ENCODE assay signal across 18 cellular contexts in genomic region chr17:77869041-77869595, GRCh38.
DNase-seq lines count a peak whose midpoint lies in the region; ATAC-seq and TF ChIP-seq lines count a peak whose summit lies in the region.
"Had no signal": no experiment of that assay in that cellular context is flagged by ENCODE, and none has a peak within 500 bp of the region (broad histone marks: within the 10 kb centered on the region; RNA-seq: fewer than 3 reads in every experiment).

No MANE protein-coding gene starts in this region.

- H3K4me1 Mint-ChIP-seq in T-cell (peaks cover 51 to 63% (median 53%) of the 10 kb centered on the region in 3 donors), natural killer cell (peaks cover 65 to 68% of the 10 kb centered on the region in 2 donors)

- H3K36me3 Mint-ChIP-seq in T-cell (no peaks in the 10 kb centered on the region), natural killer cell (no peaks in the 10 kb centered on the region)

- no peak overlapping the region for H3K4me3 ChIP-seq in BLaER1 treated with 17β-estradiol and CSF1 and Interleukin-3, amounts not matched to agents 10 nM and 100 nM
- no peak overlapping the region for H3K4me3 ChIP-seq in body of pancreas
- H3K4me3 ChIP-seq: HAP-1, SK-N-MC, tibial artery had no signal

- peaks cover 0 to 31% (median 16%) of the 10 kb centered on the region in 11 experiments; a peak in 12 of 22 replicates for H4K20me1 ChIP-seq in BLaER1 treated with 17β-estradiol and CSF1 and Interleukin-3, amounts not matched to agents 10 nM and 100 nM

- CTCF ChIA-PET in T-cell (lab: Charles Lee), result no interaction called here

- TF ChIP-seq POLR2A in body of pancreas (IDR thresholded peaks at IDR 0.05), result no peak

- H3K27me3 Mint-ChIP-seq in T-cell, result no peaks in the 10 kb centered on the region
- peaks cover 0 to 6% of the 10 kb centered on the region in 2 donors for H3K27me3 Mint-ChIP-seq in natural killer cell (ENCODE audit: low read depth in 2 of 2)

- H3K27ac Mint-ChIP-seq in T-cell, result peak overlapping the region in 1 of 2 donors; percentile 46
- peak overlapping the region; percentile 78 to 79 for H3K27ac Mint-ChIP-seq in natural killer cell
- H3K27ac Mint-ChIP-seq: nephron had no signal

- H3K36me3 ChIP-seq in BLaER1 treated with 17β-estradiol and CSF1 and Interleukin-3, amounts not matched to agents 10 nM and 100 nM, result no peaks in the 10 kb centered on the region
- H3K36me3 ChIP-seq in body of pancreas (replicated peaks in 1 of 2; ENCODE audit: insufficient read depth in 1 of 2, low read depth in 2 of 2), result no peaks in the 10 kb centered on the region
- H3K36me3 ChIP-seq: HAP-1, tibial artery had no signal

- H3K4me3 Mint-ChIP-seq in T-cell (peak overlapping the region in 2 of 3 donors; percentile 17 to 50), natural killer cell (peak overlapping the region; percentile 75)
- H3K4me3 Mint-ChIP-seq: nephron had no signal

- no peak for DNase-seq in T-cell
- no peak for DNase-seq in natural killer cell
- DNase-seq in KG1 (lab: John Stamatoyannopoulos, UW), result no peak
- DNase-seq in DMS 273 (lab: John Stamatoyannopoulos, UW; ENCODE audit: unreplicated experiment), result no peak
- no peak for DNase-seq in body of pancreas
- DNase-seq: activated naive CD4-positive, alpha-beta T cell treated with Interleukin-2 at 50 U/mL for 16 hours; DMS153; effector memory CD4-positive, alpha-beta T cell; NCI-H1436 treated with DMSO at 0.1 percent for 48 hours; stimulated activated CD8-positive, alpha-beta memory T cell treated with anti-CD3 and anti-CD28 coated beads, Interleukin-4, amount 100 ng/mL, for 48 hours; tibial artery had no signal

- POLR2A ChIA-PET in T-cell (lab: Charles Lee), result interaction anchor here (0.6 to 1.4 kb wide), 2 partner anchors 89 to 95 kb away, joined by 4 to 7 read pairs; partner anchors contain the start of gene TNRC6C (in 1 of the 2)

- peaks cover 0 to 74% (median 22%) of the 10 kb centered on the region in 11 experiments; a peak in 16 of 22 replicates for H3K27me3 ChIP-seq in BLaER1 treated with 17β-estradiol and CSF1 and Interleukin-3, amounts not matched to agents 10 nM and 100 nM
- no peaks in the 10 kb centered on the region for H3K27me3 ChIP-seq in body of pancreas
- H3K27me3 ChIP-seq: tibial artery had no signal

- WGBS in body of pancreas, 2 donors, result 49 to 57% methylated on average over 8 to 11 of the region's 11 CpGs

- no peak overlapping the region for H3K27ac ChIP-seq in BLaER1 treated with 17β-estradiol and CSF1 and Interleukin-3, amounts not matched to agents 10 nM and 100 nM
- H3K27ac ChIP-seq in body of pancreas, result no peak overlapping the region
- H3K27ac ChIP-seq: KMS-11, SK-N-MC, tibial artery had no signal

- H3K9me3 ChIP-seq in BLaER1 treated with 17β-estradiol and CSF1 and Interleukin-3, amounts not matched to agents 10 nM and 100 nM (replicated peaks in 1 of 11), result no peaks in the 10 kb centered on the region
- no peaks in the 10 kb centered on the region for H3K9me3 ChIP-seq in body of pancreas
- H3K9me3 ChIP-seq: HAP-1, tibial artery had no signal

- TF ChIP-seq CTCF in natural killer cell (IDR thresholded peaks at IDR 0.05), result no peak
- TF ChIP-seq CTCF in body of pancreas (IDR thresholded peaks at IDR 0.05), result no peak

- peak overlapping the region in 1 of 11 experiments; percentile 26; a peak in 2 of 22 replicates for H3K9ac ChIP-seq in BLaER1 treated with 17β-estradiol and CSF1 and Interleukin-3, amounts not matched to agents 10 nM and 100 nM
- H3K9ac ChIP-seq: KMS-11 had no signal

- H3K4me2 ChIP-seq in BLaER1 treated with 17β-estradiol and CSF1 and Interleukin-3, amounts not matched to agents 10 nM and 100 nM, result peak overlapping the region; percentile 56 to 91 (median 78)
- H3K4me2 ChIP-seq: KMS-11 had no signal

- H3K4me1 ChIP-seq in BLaER1 treated with 17β-estradiol and CSF1 and Interleukin-3, amounts not matched to agents 10 nM and 100 nM, result peaks cover 42 to 64% (median 57%) of the 10 kb centered on the region in 10 experiments
- no peaks in the 10 kb centered on the region for H3K4me1 ChIP-seq in body of pancreas
- H3K4me1 ChIP-seq: HAP-1 had no signal

- ATAC-seq in GM18511 (IDR thresholded peaks at IDR 0.05; ENCODE audit: unreplicated experiment), result peak; percentile 32
- ATAC-seq in T-cell (replicated peaks in 1 of 4), result peak in 1 of 4 experiments; percentile 6
- ATAC-seq in natural killer cell, result no peak
- ATAC-seq in HG03196 (IDR thresholded peaks at IDR 0.05; ENCODE audit: unreplicated experiment), result no peak
- ATAC-seq in body of pancreas, result no peak

- intact Hi-C loops in natural killer cell (cut with micrococcal nuclease) (no loop called here), body of pancreas (cut with DNase I) (no loop called here)

- H3K9me3 Mint-ChIP-seq in T-cell (no peaks in the 10 kb centered on the region), natural killer cell (no peaks in the 10 kb centered on the region)
- H3K9me3 Mint-ChIP-seq: nephron had no signal
